In the genomic region with DNA sequence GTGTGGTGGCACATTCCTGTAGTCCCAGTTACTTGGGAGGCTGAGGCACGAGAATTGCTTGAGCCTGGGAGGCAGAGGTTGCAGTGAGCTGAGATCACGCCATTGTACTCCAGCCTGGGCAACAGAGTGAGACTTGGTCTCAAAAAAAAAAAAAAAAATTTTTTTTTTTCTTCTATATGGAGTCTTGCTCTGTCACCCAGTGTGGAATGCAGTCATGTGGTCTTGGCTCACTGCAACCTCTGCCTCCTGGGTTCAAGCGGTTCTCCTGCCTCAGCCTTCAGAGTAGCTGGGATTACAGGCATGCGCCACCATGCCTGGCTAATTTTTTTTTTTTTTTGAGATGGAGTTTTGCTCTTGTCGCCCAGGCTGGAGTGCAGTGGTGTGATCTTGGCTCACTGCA, we compare ENCODE assay signal across 18 cellular contexts. TPM values are rescaled to one million over a fixed set of nuclear protein-coding genes. Genes with fewer than 3 reads are reported as not detected.
"Had no signal": no experiment of that assay in that cellular context is flagged by ENCODE, and none has a peak within 500 bp of the region (broad histone marks: within the 10 kb centered on the region; RNA-seq: fewer than 3 reads in every experiment).

No MANE protein-coding gene starts in this region.

RNA-seq across cellular contexts. Expression of a gene that starts 6.3 kb away (rescaled TPM):
- total RNA-seq: colonic mucosa, endothelial cell of umbilical vein, epithelial cell of proximal tubule, esophagus muscularis mucosa, left lobe of liver, liver, lung, mesothelial cell of epicardium, mucosa of descending colon, neural crest cell, pancreas, posterior vena cava, pulmonary artery endothelial cell, spleen, thoracic aorta, tibial nerve, upper lobe of left lung had no signal

RNA-seq across cellular contexts. Expression of a gene that starts 20.4 kb away (rescaled TPM):
- total RNA-seq: endothelial cell of umbilical vein, neural crest cell had no signal

RNA-seq across cellular contexts. Expression of a gene that starts 57.6 kb away (rescaled TPM):
- total RNA-seq: endothelial cell of umbilical vein, frontal cortex, neural crest cell, pulmonary artery endothelial cell had no signal
